Comparison of ENCODE assay signal across 1 cellular context in genomic region chr1:234546890-234547788, GRCh38.
A peak's percentile ranks its signal among the peaks of the same experiment; 100 is the strongest.
TF ChIP-seq lines count a peak whose summit lies in the region.

No MANE protein-coding gene starts in this region.

TF ChIP-seq in K562, 482 proteins besides CTCF, POLR2A, EP300 and RAD21 (continued from another document and continues in another):
- 0 out of 2 replicates have a peak, but pooled peaks have one; percentile 65 for TF ChIP-seq AFF4 (CRISPR knock-in tag; IDR thresholded peaks at IDR 0.05)
- TF ChIP-seq BMI1 (IDR thresholded peaks at IDR 0.05; ENCODE audit: low read length): no peak
- no peak for TF ChIP-seq COPS2 (conservative IDR thresholded peaks at IDR 0.05)
- peak; percentile 32 for TF ChIP-seq EP400 (IDR thresholded peaks at IDR 0.05)
- TF ChIP-seq ETV5 (CRISPR knock-in tag; IDR thresholded peaks at IDR 0.05; ENCODE audit: low read depth): peak; percentile 93
- peak; percentile 84 for TF ChIP-seq CREM (IDR thresholded peaks at IDR 0.05; ENCODE audit: low read depth)
- no peak for TF ChIP-seq MYBL2 (IDR thresholded peaks at IDR 0.05; ENCODE audit: low read depth)
- TF ChIP-seq MYBL2 (CRISPR knock-in tag; IDR thresholded peaks at IDR 0.05; ENCODE audit: borderline replicate concordance): no peak
- peak; percentile 38; the same call in 1 of the 2 replicates for TF ChIP-seq NR2C1 (IDR thresholded peaks at IDR 0.05)
- peak; percentile 69 for TF ChIP-seq NR2C1 (tag; IDR thresholded peaks at IDR 0.05)
- no peak for TF ChIP-seq USF2 (CRISPR knock-in tag; IDR thresholded peaks at IDR 0.05)
- 0 out of 2 replicates have a peak, but pooled peaks have one; percentile 16 for TF ChIP-seq PTRF (tag; IDR thresholded peaks at IDR 0.05)
- peak; percentile 78; the same call in 1 of the 2 replicates for TF ChIP-seq FOXP1 (CRISPR knock-in tag; IDR thresholded peaks at IDR 0.05)
- peak; percentile 93 for TF ChIP-seq SMAD4 (CRISPR knock-in tag; conservative IDR thresholded peaks at IDR 0.05)
- peak; percentile 95 for TF ChIP-seq ETV1 (tag; conservative IDR thresholded peaks at IDR 0.05; ENCODE audit: low read depth)
- no peak for TF ChIP-seq MLX (CRISPR knock-in tag; conservative IDR thresholded peaks at IDR 0.05)
- TF ChIP-seq BRCA1 (IDR thresholded peaks at IDR 0.05): no peak
- TF ChIP-seq BRCA1 (CRISPR knock-in tag; IDR thresholded peaks at IDR 0.05): no peak
- TF ChIP-seq ZEB2 (IDR thresholded peaks at IDR 0.05): peak; percentile 84; the same call in 1 of the 2 replicates
- TF ChIP-seq CC2D1A (IDR thresholded peaks at IDR 0.05): peak; percentile 70
- TF ChIP-seq TAF1 (IDR thresholded peaks at IDR 0.05; ENCODE audit: control insufficient read depth, extremely low read depth, insufficient read depth, low read length, severe bottlenecking): peak; percentile 26
- peak; percentile 92 for TF ChIP-seq TCF3 (CRISPR knock-in tag; IDR thresholded peaks at IDR 0.05)
- TF ChIP-seq ZNF184 (CRISPR knock-in tag; IDR thresholded peaks at IDR 0.05): no peak
- no peak for TF ChIP-seq RFX5 (IDR thresholded peaks at IDR 0.05; ENCODE audit: low read depth, low read length)
- TF ChIP-seq RREB1 (CRISPR knock-in tag; IDR thresholded peaks at IDR 0.05): 0 out of 2 replicates have a peak, but pooled peaks have one; percentile 50
- no peak for TF ChIP-seq POLR2AphosphoS2 (IDR thresholded peaks at IDR 0.05; ENCODE audit: low read length)
- peak; percentile 81 for TF ChIP-seq NUFIP1 (IDR thresholded peaks at IDR 0.05; ENCODE audit: partially characterized antibody)
- TF ChIP-seq ZNF740 (CRISPR knock-in tag; IDR thresholded peaks at IDR 0.05): no peak
- TF ChIP-seq ZNF740 (tag; IDR thresholded peaks at IDR 0.05): no peak
- TF ChIP-seq ELK3 (CRISPR knock-in tag; IDR thresholded peaks at IDR 0.05): no peak
- TF ChIP-seq JUNB (CRISPR knock-in tag; conservative IDR thresholded peaks at IDR 0.05): no peak
- TF ChIP-seq RBM14 (IDR thresholded peaks at IDR 0.05; ENCODE audit: borderline replicate concordance, insufficient read depth, low read depth, low read length): no peak
- TF ChIP-seq STAG1 (CRISPR knock-in tag; IDR thresholded peaks at IDR 0.05; ENCODE audit: borderline replicate concordance): no peak
- TF ChIP-seq BCOR (IDR thresholded peaks at IDR 0.05): peak; percentile 74
- TF ChIP-seq SMARCB1 (IDR thresholded peaks at IDR 0.05; ENCODE audit: insufficient read length, low read depth): no peak
- peak; percentile 88 for TF ChIP-seq SMARCE1 (IDR thresholded peaks at IDR 0.05)
- no peak for TF ChIP-seq NFXL1 (CRISPR knock-in tag; IDR thresholded peaks at IDR 0.05)
- TF ChIP-seq SRF (CRISPR knock-in tag; IDR thresholded peaks at IDR 0.05): no peak
- no peak for TF ChIP-seq MCM3 (IDR thresholded peaks at IDR 0.05)
- TF ChIP-seq ZNF277 (CRISPR knock-in tag; IDR thresholded peaks at IDR 0.05; ENCODE audit: borderline replicate concordance): no peak
- TF ChIP-seq SIN3B (IDR thresholded peaks at IDR 0.05; ENCODE audit: low read depth): no peak
- TF ChIP-seq SREBF2 (CRISPR knock-in tag; IDR thresholded peaks at IDR 0.05): no peak
- TF ChIP-seq KLF6 (CRISPR knock-in tag; IDR thresholded peaks at IDR 0.05; ENCODE audit: borderline replicate concordance): peak; percentile 63; the same call in 1 of the 2 replicates
- peak; percentile 87 for TF ChIP-seq TRIM24 (IDR thresholded peaks at IDR 0.05)
- TF ChIP-seq ZNF3 (CRISPR knock-in tag; IDR thresholded peaks at IDR 0.05): no peak
- no peak for TF ChIP-seq HEY1 (CRISPR knock-in tag; IDR thresholded peaks at IDR 0.05; ENCODE audit: borderline replicate concordance)
- no peak for TF ChIP-seq UBTF (IDR thresholded peaks at IDR 0.05; ENCODE audit: borderline replicate concordance in 1 of 2, low read depth in 2 of 2, low read length in 2 of 2)
- TF ChIP-seq CBX3 (IDR thresholded peaks at IDR 0.05; ENCODE audit: borderline replicate concordance in 1 of 2, low read length in 2 of 2): peak in 1 of 2 experiments; percentile 86; a peak in 1 of 3 replicates
- peak; percentile 70 to 91; a peak in 2 of 4 replicates for TF ChIP-seq ETV6 (IDR thresholded peaks at IDR 0.05; ENCODE audit: borderline replicate concordance in 1 of 2, low read depth in 2 of 2, low read length in 1 of 2)
- TF ChIP-seq ETV6 (CRISPR knock-in tag; IDR thresholded peaks at IDR 0.05; ENCODE audit: borderline replicate concordance): no peak
- TF ChIP-seq ZNF23 (CRISPR knock-in tag; IDR thresholded peaks at IDR 0.05): no peak
- TF ChIP-seq ZNF133 (CRISPR knock-in tag; IDR thresholded peaks at IDR 0.05): no peak
- peak; percentile 65; the same call in 1 of the 2 replicates for TF ChIP-seq ZNF311 (CRISPR knock-in tag; IDR thresholded peaks at IDR 0.05)
- TF ChIP-seq THRAP3 (IDR thresholded peaks at IDR 0.05; ENCODE audit: borderline replicate concordance): peak; percentile 90; the same call in 1 of the 2 replicates
